Comparison of ENCODE assay signal across 20 cellular contexts in genomic region chr2:64221935-64222334, GRCh38.
DNase-seq lines count a peak whose midpoint lies in the region; ATAC-seq and TF ChIP-seq lines count a peak whose summit lies in the region.
"Had no signal": no experiment of that assay in that cellular context is flagged by ENCODE, and none has a peak within 500 bp of the region (broad histone marks: within the 10 kb centered on the region; RNA-seq: fewer than 3 reads in every experiment).

No MANE protein-coding gene starts in this region.

- no peak for TF ChIP-seq POLR2A in prostate gland (IDR thresholded peaks at IDR 0.05)

- peaks cover 55% of the 10 kb centered on the region for H3K4me1 Mint-ChIP-seq in CD14-positive monocyte

- WGBS in prostate gland = 80% methylated on average over 2 of the region's 2 CpGs

- H3K9me3 Mint-ChIP-seq in CD14-positive monocyte = no peaks in the 10 kb centered on the region

- no peaks in the 10 kb centered on the region for H3K9me3 ChIP-seq in prostate gland
- H3K9me3 ChIP-seq: thyroid gland had no signal

- ATAC-seq in foreskin keratinocyte (no peak), GM19023 (IDR thresholded peaks at IDR 0.05; ENCODE audit: unreplicated experiment) (no peak)
- ATAC-seq: K562, T-helper 17 cell had no signal

- TF ChIP-seq CTCF in CD14-positive monocyte (IDR thresholded peaks at IDR 0.05) (no peak), dorsolateral prefrontal cortex (IDR thresholded peaks at IDR 0.05 in 54 of 56, conservative IDR thresholded peaks at IDR 0.05 in 2 of 56; ENCODE audit: low read depth in 1 of 56, partially characterized antibody in 56 of 56) (no peak), prostate gland (IDR thresholded peaks at IDR 0.05) (no peak), foreskin keratinocyte (conservative IDR thresholded peaks at IDR 0.05) (no peak)

- no peaks in the 10 kb centered on the region for H3K27me3 Mint-ChIP-seq in CD14-positive monocyte (ENCODE audit: low read depth in 3 of 3)
- H3K27me3 Mint-ChIP-seq: T-helper 17 cell had no signal

- H3K27me3 ChIP-seq in dorsolateral prefrontal cortex = no peaks in the 10 kb centered on the region
- no peaks in the 10 kb centered on the region for H3K27me3 ChIP-seq in prostate gland (replicated peaks; ENCODE audit: insufficient read depth)
- H3K27me3 ChIP-seq in foreskin keratinocyte = no peaks in the 10 kb centered on the region
- H3K27me3 ChIP-seq: thyroid gland had no signal

- H3K27ac ChIP-seq in dorsolateral prefrontal cortex (peak overlapping the region in 31 of 59 donors; percentile 2 to 92 (median 36)), prostate gland (peak overlapping the region; percentile 25 to 39), foreskin keratinocyte (no peak overlapping the region)
- H3K27ac ChIP-seq: thyroid gland had no signal

- intact Hi-C loops in CD14-positive monocyte (cut with micrococcal nuclease) = loop anchor here in 1 of 2 donors (10.0 kb wide), 1 partner anchor 63 kb away; no protein-coding TSS in a partner anchor
- intact Hi-C loops in dorsolateral prefrontal cortex (cut with DNase I) = loop anchor here (10.0 kb wide), 1 partner anchor 167 kb away; no protein-coding TSS in a partner anchor
- intact Hi-C loops in prostate gland (cut with DNase I) = no loop called here

- H3K4me3 Mint-ChIP-seq in CD14-positive monocyte = no peak overlapping the region
- H3K4me3 Mint-ChIP-seq: T-helper 17 cell had no signal

- H3K27ac Mint-ChIP-seq in CD14-positive monocyte = peak overlapping the region in 4 of 7 donors; percentile 24 to 76 (median 56)
- H3K27ac Mint-ChIP-seq: T-helper 17 cell had no signal

- H3K36me3 Mint-ChIP-seq in CD14-positive monocyte = no peaks in the 10 kb centered on the region

- H3K36me3 ChIP-seq in prostate gland = no peaks in the 10 kb centered on the region
- H3K36me3 ChIP-seq: thyroid gland had no signal

- H3K4me1 ChIP-seq in prostate gland (replicated peaks) = no peaks in the 10 kb centered on the region
- peaks cover 10% of the 10 kb centered on the region for H3K4me1 ChIP-seq in foreskin keratinocyte

- DNase-seq in CD14-positive monocyte (ENCODE audit: low spot score) (no peak), DMS53 (lab: John Stamatoyannopoulos, UW) (peak; percentile 77), dorsolateral prefrontal cortex (no peak), prostate gland (ENCODE audit: low spot score) (no peak), foreskin keratinocyte (no peak), NCI-H2107 treated with DMSO at 0.1 percent for 48 hours (lab: John Stamatoyannopoulos, UW; ENCODE audit: unreplicated experiment) (no peak), NCI-H345 treated with DMSO at 0.1 percent for 48 hours (lab: John Stamatoyannopoulos, UW; ENCODE audit: unreplicated experiment) (no peak)
- DNase-seq: activated CD4-positive, alpha-beta T cell treated with anti-CD3 and anti-CD28 coated beads for 4 hours; activated naive CD4-positive, alpha-beta T cell treated with anti-CD3 and anti-CD28 coated beads, Interleukin-2, amount 50 U/mL, for 16 hours; DMS 273 treated with DMSO at 0.1 percent for 48 hours; GDM1; NCI-H1436; NCI-H2171; NCI-H748 treated with DMSO at 0.1 percent for 48 hours; stimulated activated CD4-positive, alpha-beta T cell treated with anti-CD3 and anti-CD28 coated beads, Interleukin-4, amount 100 ng/mL, for 24 hours; stimulated activated naive CD4-positive, alpha-beta T cell treated with Interleukin-2 at 50 U/mL for 16 hours; T-helper 17 cell; thyroid gland had no signal

- H3K4me3 ChIP-seq in dorsolateral prefrontal cortex (peak overlapping the region in 1 of 59 donors; percentile 9), prostate gland (no peak overlapping the region)
- H3K4me3 ChIP-seq: K562, thyroid gland had no signal
